ENCODE assay signal across 24 cellular contexts in genomic region chr22:23037429-23038333, GRCh38. TPM values are rescaled to one million over a fixed set of nuclear protein-coding genes. Genes with fewer than 3 reads are reported as not detected.
A peak's percentile ranks its signal among the peaks of the same experiment; 100 is the strongest.
DNase-seq lines count a peak whose midpoint lies in the region; ATAC-seq and TF ChIP-seq lines count a peak whose summit lies in the region.
"Had no signal": no experiment of that assay in that cellular context is flagged by ENCODE, and none has a peak within 500 bp of the region (broad histone marks: within the 10 kb centered on the region; RNA-seq: fewer than 3 reads in every experiment).

No MANE protein-coding gene starts in this region.

- H3K4me3 ChIP-seq in DOHH2 (ENCODE audit: low read length) (peak overlapping the region; percentile 65), NB4 (ENCODE audit: low read depth, low read length) (no peak overlapping the region)
- H3K4me3 ChIP-seq: HAP-1, prostate gland, skin epidermis, tibial artery had no signal

- peaks cover 11% of the 10 kb centered on the region for H3K4me1 Mint-ChIP-seq in dendritic cell treated with granulocyte-macrophage colony-stimulating factor and Interleukin-4, amounts not matched to agents 40 ng/mL and 50 ng/mL, for 4 days (ENCODE audit: low read depth)
- H3K4me1 Mint-ChIP-seq: CD8-positive, alpha-beta memory T cell had no signal

- H3K27me3 Mint-ChIP-seq in dendritic cell treated with granulocyte-macrophage colony-stimulating factor and Interleukin-4, amounts not matched to agents 40 ng/mL and 50 ng/mL, for 4 days = peaks cover 18% of the 10 kb centered on the region

- H4K20me1 ChIP-seq in DOHH2 (ENCODE audit: control insufficient read depth, insufficient read depth, low read depth, low read length) = no peaks in the 10 kb centered on the region

- H3K36me3 Mint-ChIP-seq in dendritic cell treated with granulocyte-macrophage colony-stimulating factor and Interleukin-4, amounts not matched to agents 40 ng/mL and 50 ng/mL, for 4 days (ENCODE audit: low read depth) = no peaks in the 10 kb centered on the region
- H3K36me3 Mint-ChIP-seq: activated naive CD4-positive, alpha-beta T cell treated with anti-CD3 and anti-CD28 coated beads, Interleukin-2, amount 50 U/mL, for 72 hours; CD8-positive, alpha-beta memory T cell had no signal

- H3F3A ChIP-seq in DOHH2 (ENCODE audit: control insufficient read depth, insufficient read depth) = peaks cover 25% of the 10 kb centered on the region

- no peaks in the 10 kb centered on the region for H3K9me2 ChIP-seq in DOHH2 (replicated peaks; ENCODE audit: control insufficient read depth, low read length)

- no peak for TF ChIP-seq POLR2A in NB4 (IDR thresholded peaks at IDR 0.05; ENCODE audit: extremely low read depth, insufficient read length)

- H3K9me3 ChIP-seq in DOHH2 (ENCODE audit: control insufficient read depth, insufficient read depth, low read length) = no peaks in the 10 kb centered on the region
- H3K9me3 ChIP-seq: HAP-1, prostate gland, tibial artery had no signal

- DNase-seq in NB4 (ENCODE audit: low read depth) = peak; percentile 4
- DNase-seq in posterior vena cava (ENCODE audit: low spot score) = peak; percentile 38
- no peak for DNase-seq in NCI-H1436 (lab: John Stamatoyannopoulos, UW)
- DNase-seq in sciatic nerve (ENCODE audit: low spot score) = no peak
- DNase-seq: activated CD4-positive, alpha-beta T cell treated with anti-CD3 and anti-CD28 coated beads for 4 hours; CD8-positive, alpha-beta memory T cell; effector CD4-positive, alpha-beta T cell; foreskin melanocyte; hippocampal formation; left ventricle myocardium superior; NCI-H1105 treated with DMSO at 0.1 percent for 48 hours; stimulated activated CD4-positive, alpha-beta T cell treated with anti-CD3 and anti-CD28 coated beads, Interleukin-2, amount 100 ng/mL, for 24 hours; stimulated activated naive CD4-positive, alpha-beta T cell treated with Interleukin-2 at 50 U/mL for 16 hours; tibial artery had no signal

- TF ChIP-seq CTCF in DOHH2 (IDR thresholded peaks at IDR 0.05; ENCODE audit: low read depth, low read length, poor library complexity, severe bottlenecking) (no peak), NB4 (IDR thresholded peaks at IDR 0.05; ENCODE audit: low read depth, low read length) (no peak)

- peak overlapping the region; percentile 13 for H3K27ac Mint-ChIP-seq in dendritic cell treated with granulocyte-macrophage colony-stimulating factor and Interleukin-4, amounts not matched to agents 40 ng/mL and 50 ng/mL, for 4 days
- H3K27ac Mint-ChIP-seq: activated naive CD4-positive, alpha-beta T cell treated with anti-CD3 and anti-CD28 coated beads, Interleukin-2, amount 50 U/mL, for 72 hours; activated T-helper 1 cell treated with anti-CD3 and anti-CD28 coated beads, Interleukin-12 subunit alpha, Interleukin-12 subunit beta, Interleukin-2, Interleukin-4 antibody, amounts not matched to agents 30 ng/mL and 10 ng/mL and 1 ng/mL, durations not matched to agents 14 hours and 24 hours and 36 hours; CD8-positive, alpha-beta memory T cell had no signal

- no peak overlapping the region for H3K4me3 Mint-ChIP-seq in dendritic cell treated with granulocyte-macrophage colony-stimulating factor and Interleukin-4, amounts not matched to agents 40 ng/mL and 50 ng/mL, for 4 days
- H3K4me3 Mint-ChIP-seq: activated T-helper 1 cell treated with anti-CD3 and anti-CD28 coated beads, Interleukin-12 subunit alpha, Interleukin-12 subunit beta, Interleukin-2, Interleukin-4 antibody, amounts not matched to agents 30 ng/mL and 10 ng/mL and 1 ng/mL, durations not matched to agents 14 hours and 24 hours and 36 hours; CD8-positive, alpha-beta memory T cell had no signal

- peak overlapping the region; percentile 99 for H3K27ac ChIP-seq in DOHH2 (ENCODE audit: low read depth, low read length)
- H3K27ac ChIP-seq: prostate gland, skin epidermis, tibial artery had no signal

- H3K9me3 Mint-ChIP-seq in dendritic cell treated with granulocyte-macrophage colony-stimulating factor and Interleukin-4, amounts not matched to agents 40 ng/mL and 50 ng/mL, for 4 days = no peaks in the 10 kb centered on the region
- H3K9me3 Mint-ChIP-seq: activated naive CD4-positive, alpha-beta T cell treated with anti-CD3 and anti-CD28 coated beads, Interleukin-2, amount 50 U/mL, for 72 hours; activated T-helper 1 cell treated with anti-CD3 and anti-CD28 coated beads, Interleukin-12 subunit alpha, Interleukin-12 subunit beta, Interleukin-2, Interleukin-4 antibody, amounts not matched to agents 30 ng/mL and 10 ng/mL and 1 ng/mL, durations not matched to agents 14 hours and 24 hours and 36 hours; CD8-positive, alpha-beta memory T cell had no signal

- no peak for ATAC-seq in HG03521 (IDR thresholded peaks at IDR 0.05; ENCODE audit: unreplicated experiment)
- ATAC-seq in HG02571 (IDR thresholded peaks at IDR 0.05; ENCODE audit: unreplicated experiment) = no peak
- no peak for ATAC-seq in sciatic nerve
- ATAC-seq: SK-N-SH treated with all-trans-retinoic acid at 6 μM for 48 hours had no signal

- intact Hi-C loops in dendritic cell treated with granulocyte-macrophage colony-stimulating factor and Interleukin-4, amounts not matched to agents 40 ng/mL and 50 ng/mL, for 4 days (cut with micrococcal nuclease) = no loop called here
- intact Hi-C loops in posterior vena cava (cut with DNase I) (no loop called here), sciatic nerve (cut with DNase I) (no loop called here)

- no peaks in the 10 kb centered on the region for H3K27me3 ChIP-seq in DOHH2 (ENCODE audit: control insufficient read depth, low read length)

- H3K4me2 ChIP-seq in DOHH2 (ENCODE audit: low read length) = peak overlapping the region; percentile 86

- H3K36me3 ChIP-seq in DOHH2 (ENCODE audit: control insufficient read depth, low read length) = peaks cover 21% of the 10 kb centered on the region
- H3K36me3 ChIP-seq: HAP-1, prostate gland, tibial artery had no signal

- H3K4me1 ChIP-seq in DOHH2 (ENCODE audit: control insufficient read depth, low read length) = peaks cover 62% of the 10 kb centered on the region
- H3K4me1 ChIP-seq: prostate gland, tibial artery had no signal

- H3K79me2 ChIP-seq in DOHH2 (ENCODE audit: control insufficient read depth, low read length) = no peaks in the 10 kb centered on the region

RNA-seq across cellular contexts. Expression of gene GNAZ, which starts 32.6 kb away (rescaled TPM):
- total RNA-seq in posterior vena cava (10 to 100 TPM; 34.3 to 37.0 TPM), sciatic nerve (22.8 TPM)

Comparison
In these comparisons a context has a peak if more than half of its experiments do, and no peak if none do; other contexts are left out.
1. DNase-seq: peak in NB4 (single experiment) and posterior vena cava (single experiment); none in NCI-H1436 (single experiment) and sciatic nerve (single experiment).